Comparison of ENCODE assay signal across 20 cellular contexts in genomic region chr5:157556615-157557418, GRCh38. TPM values are rescaled to one million over a fixed set of nuclear protein-coding genes. Genes with fewer than 3 reads are reported as not detected.
DNase-seq lines count a peak whose midpoint lies in the region; ATAC-seq and TF ChIP-seq lines count a peak whose summit lies in the region.
"Had no signal": no experiment of that assay in that cellular context is flagged by ENCODE, and none has a peak within 500 bp of the region (broad histone marks: within the 10 kb centered on the region; RNA-seq: fewer than 3 reads in every experiment).

No MANE protein-coding gene starts in this region.

- no peaks in the 10 kb centered on the region for H3K9me3 ChIP-seq in CD8-positive, alpha-beta memory T cell (ENCODE audit: low read length)
- H3K9me3 ChIP-seq in RWPE2 (ENCODE audit: severe bottlenecking): no peaks in the 10 kb centered on the region
- no peaks in the 10 kb centered on the region for H3K9me3 ChIP-seq in ovary
- H3K9me3 ChIP-seq: right lobe of liver had no signal

- POLR2A ChIA-PET in CD8-positive, alpha-beta memory T cell (lab: Charles Lee): no interaction called here

- 93 to 97% (median 96%) methylated on average over 8 of the region's 8 CpGs for WGBS in ovary, 3 donors

- peaks cover 31 to 72% (median 72%) of the 10 kb centered on the region in 3 donors for H3K4me1 Mint-ChIP-seq in CD8-positive, alpha-beta memory T cell
- peaks cover 68% of the 10 kb centered on the region for H3K4me1 Mint-ChIP-seq in osteocyte (ENCODE audit: unreplicated experiment)

- TF ChIP-seq CTCF in RWPE2 (IDR thresholded peaks at IDR 0.05; ENCODE audit: poor library complexity, severe bottlenecking) (no peak), osteocyte (IDR thresholded peaks at IDR 0.05) (no peak), ovary (IDR thresholded peaks at IDR 0.05) (no peak)

- no peak for ATAC-seq in RWPE2 (ENCODE audit: low read depth)
- ATAC-seq: right lobe of liver had no signal

- H3K4me1 ChIP-seq in CD8-positive, alpha-beta memory T cell (ENCODE audit: insufficient read depth, low read length): peaks cover 6% of the 10 kb centered on the region
- peaks cover 34% of the 10 kb centered on the region for H3K4me1 ChIP-seq in RWPE2 (ENCODE audit: insufficient read depth, poor library complexity, severe bottlenecking)
- H3K4me1 ChIP-seq in ovary (ENCODE audit: insufficient read depth): no peaks in the 10 kb centered on the region

- no peak overlapping the region for H3K4me3 Mint-ChIP-seq in CD8-positive, alpha-beta memory T cell
- no peak overlapping the region for H3K4me3 Mint-ChIP-seq in osteocyte (ENCODE audit: unreplicated experiment)

- TF ChIP-seq EP300 in ovary (IDR thresholded peaks at IDR 0.05): no peak

- intact Hi-C loops in ovary (cut with DNase I): no loop called here

- no peaks in the 10 kb centered on the region for H3K36me3 ChIP-seq in CD8-positive, alpha-beta memory T cell (ENCODE audit: insufficient read depth, low read length)
- no peaks in the 10 kb centered on the region for H3K36me3 ChIP-seq in RWPE2 (ENCODE audit: low read depth)
- H3K36me3 ChIP-seq in ovary: no peaks in the 10 kb centered on the region
- H3K36me3 ChIP-seq: right lobe of liver had no signal

- no peak overlapping the region for H3K27ac ChIP-seq in CD8-positive, alpha-beta memory T cell (ENCODE audit: low read depth, low read length)
- H3K27ac ChIP-seq in RWPE2 (ENCODE audit: poor library complexity, severe bottlenecking) (peak overlapping the region; percentile 88), epithelial cell of prostate (peak overlapping the region; percentile 87), ovary (no peak overlapping the region)

- TF ChIP-seq POLR2A in ovary (IDR thresholded peaks at IDR 0.05): no peak

- peak overlapping the region in 7 of 8 donors; percentile 22 to 84 (median 41) for H3K27ac Mint-ChIP-seq in CD8-positive, alpha-beta memory T cell
- H3K27ac Mint-ChIP-seq in osteocyte (ENCODE audit: unreplicated experiment): peak overlapping the region; percentile 87
- H3K27ac Mint-ChIP-seq: activated T-cell treated with anti-CD3 and anti-CD28 coated beads, Interleukin-2, amount 50 U/mL, for 72 hours had no signal

- CTCF ChIA-PET in CD8-positive, alpha-beta memory T cell (lab: Charles Lee): no interaction called here

- H3K27me3 ChIP-seq in CD8-positive, alpha-beta memory T cell (ENCODE audit: insufficient read depth, low read length, poor library complexity, severe bottlenecking): no peaks in the 10 kb centered on the region
- H3K27me3 ChIP-seq in RWPE2 (ENCODE audit: insufficient read depth, poor library complexity, severe bottlenecking) (no peaks in the 10 kb centered on the region), ovary (no peaks in the 10 kb centered on the region)
- H3K27me3 ChIP-seq: right lobe of liver had no signal

- peaks cover 4 to 16% (median 4%) of the 10 kb centered on the region in 3 donors for H3K36me3 Mint-ChIP-seq in CD8-positive, alpha-beta memory T cell
- peaks cover 18% of the 10 kb centered on the region for H3K36me3 Mint-ChIP-seq in osteocyte (ENCODE audit: unreplicated experiment)

- H3K27me3 Mint-ChIP-seq in CD8-positive, alpha-beta memory T cell: no peaks in the 10 kb centered on the region
- no peaks in the 10 kb centered on the region for H3K27me3 Mint-ChIP-seq in osteocyte (ENCODE audit: unreplicated experiment)

- no peak for DNase-seq in CD8-positive, alpha-beta memory T cell
- DNase-seq in RWPE2 (ENCODE audit: low spot score) (no peak), epithelial cell of prostate (ENCODE audit: low read depth, low spot score) (no peak), osteocyte (ENCODE audit: extremely low spot score, unreplicated experiment) (no peak), ovary (no peak), NCI-H748 (lab: John Stamatoyannopoulos, UW; ENCODE audit: unreplicated experiment) (no peak), NAMALWA (ENCODE audit: low spot score) (no peak)
- DNase-seq: activated CD4-positive, alpha-beta T cell treated with anti-CD3 and anti-CD28 coated beads, Interleukin-2, amount 50 U/mL, for 1 hour; activated T-cell treated with anti-CD3 and anti-CD28 coated beads, Interleukin-2, amount 50 U/mL, for 72 hours; AML-193; caudate nucleus; effector CD4-positive, alpha-beta T cell; GDM1; GOT3; hypothalamus; kidney; NCI-H2029 treated with DMSO at 0.1 percent for 48 hours; NCI-H510A treated with DMSO at 0.1 percent for 48 hours; right lobe of liver; stimulated activated CD4-positive, alpha-beta T cell treated with anti-CD3 and anti-CD28 coated beads, Interleukin-2, amount 100 ng/mL, for 24 hours had no signal

- no peak overlapping the region for H3K4me3 ChIP-seq in CD8-positive, alpha-beta memory T cell (ENCODE audit: low read length)
- H3K4me3 ChIP-seq in RWPE2 (ENCODE audit: severe bottlenecking) (no peak overlapping the region), ovary (no peak overlapping the region)
- H3K4me3 ChIP-seq: right lobe of liver had no signal

- no peaks in the 10 kb centered on the region for H3K9me3 Mint-ChIP-seq in CD8-positive, alpha-beta memory T cell
- no peaks in the 10 kb centered on the region for H3K9me3 Mint-ChIP-seq in osteocyte (ENCODE audit: unreplicated experiment)
- H3K9me3 Mint-ChIP-seq: activated T-cell treated with anti-CD3 and anti-CD28 coated beads, Interleukin-2, amount 50 U/mL, for 72 hours had no signal

RNA-seq across cellular contexts. Expression of gene ADAM19, which starts 18.8 kb away (rescaled TPM):
- total RNA-seq in CD8-positive, alpha-beta memory T cell: 10 to 100 TPM; 26.5 to 26.8 TPM
- 4.1 TPM for polyA plus RNA-seq in CD8-positive, alpha-beta memory T cell
- total RNA-seq in osteocyte (62.2 and 64.5 TPM in 2 replicates), ovary (10 to 100 TPM in 2 of 7 donors, 1 to 10 TPM in 5; 1.7 to 11.6 (median 3.0) TPM)
- polyA plus RNA-seq in ovary: 10 to 100 TPM in 1 of 2 donors, 1 to 10 TPM in 1; 1.6 to 10.1 TPM

Comparison
In these comparisons a context has a peak if more than half of its experiments do, and no peak if none do; other contexts are left out.
1. H3K27ac ChIP-seq: peak in RWPE2 (single experiment) and epithelial cell of prostate (single experiment); none in CD8-positive, alpha-beta memory T cell (single experiment) and ovary (0 of 2).